ENCODE assay signal across 1 cellular context in the genomic region with DNA sequence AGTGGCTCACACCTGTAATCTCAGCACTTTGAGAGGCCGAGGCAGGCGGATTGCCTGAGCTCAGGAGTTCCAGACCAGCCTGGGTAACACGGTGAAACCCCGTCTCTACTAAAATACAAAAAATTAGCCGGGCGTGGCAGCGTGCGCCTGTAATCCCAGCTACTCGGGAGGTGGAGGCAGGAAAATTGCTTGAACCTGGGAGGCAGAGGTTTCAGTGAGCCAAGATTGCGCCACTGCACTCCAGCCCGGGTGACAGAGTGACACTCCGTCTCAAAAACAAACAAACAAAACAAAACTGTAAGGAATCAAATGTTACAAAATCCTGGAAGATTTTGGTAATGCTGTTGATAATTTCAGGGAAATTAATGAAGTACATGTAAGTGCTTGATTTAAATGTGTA.
TF ChIP-seq lines count a peak whose summit lies in the region.

No MANE protein-coding gene starts in this region.

TF ChIP-seq in GM23338, 12 proteins besides CTCF, POLR2A, EP300 and RAD21:
- TF ChIP-seq EZH2 (IDR thresholded peaks at IDR 0.05; ENCODE audit: low read depth, unreplicated experiment): peak; percentile 7
